In genomic region chr14:56117765-56118610, GRCh38 we compare ENCODE assay signal across 8 cellular contexts. TPM values are rescaled to one million over a fixed set of nuclear protein-coding genes. Genes with fewer than 3 reads are reported as not detected.
DNase-seq lines count a peak whose midpoint lies in the region; ATAC-seq and TF ChIP-seq lines count a peak whose summit lies in the region.

A gene with protein sequence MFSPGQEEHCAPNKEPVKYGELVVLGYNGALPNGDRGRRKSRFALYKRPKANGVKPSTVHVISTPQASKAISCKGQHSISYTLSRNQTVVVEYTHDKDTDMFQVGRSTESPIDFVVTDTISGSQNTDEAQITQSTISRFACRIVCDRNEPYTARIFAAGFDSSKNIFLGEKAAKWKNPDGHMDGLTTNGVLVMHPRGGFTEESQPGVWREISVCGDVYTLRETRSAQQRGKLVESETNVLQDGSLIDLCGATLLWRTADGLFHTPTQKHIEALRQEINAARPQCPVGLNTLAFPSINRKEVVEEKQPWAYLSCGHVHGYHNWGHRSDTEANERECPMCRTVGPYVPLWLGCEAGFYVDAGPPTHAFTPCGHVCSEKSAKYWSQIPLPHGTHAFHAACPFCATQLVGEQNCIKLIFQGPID (plus strand): TSS chr14:56118411. CDS start chr14:56118661, 250 bp downstream.

- CTCF ChIA-PET in HEK293T (lab: Yijun Ruan, JAX) = interaction anchor here (0.6 kb wide), 1 partner anchor 15 kb away, joined by 4 read pairs; no protein-coding TSS in a partner anchor
- CTCF ChIA-PET in T-cell (lab: Charles Lee) = interaction anchor here in 1 of 2 donors (0.6 to 1.0 kb wide), 6 partner anchors 11 to 801 kb away, joined by 3 to 7 read pairs (median 4); no protein-coding TSS in a partner anchor

- peak within 1 kb of the TSS; percentile 87 to 92 (median 89) for H3K4me3 Mint-ChIP-seq in T-cell

- DNase-seq in ELR (ENCODE audit: low read depth) (peak; percentile 56), HEK293T (ENCODE audit: extremely low spot score) (peak; percentile 72), NCI-H1092 (lab: John Stamatoyannopoulos, UW) (peak; percentile 81), T-cell (peak; percentile 59 to 91 (median 84)), heart right ventricle (peak; percentile 77 to 78), posterior cingulate gyrus (peak; percentile 59 to 97 (median 76)), tibial nerve (ENCODE audit: low spot score in 2 of 2) (peak; percentile 52 to 60)

- H3K36me3 ChIP-seq in heart right ventricle (no peaks in the 10 kb centered on the region), tibial nerve (no peaks in the 10 kb centered on the region)

- TF ChIP-seq EP300 in tibial nerve (IDR thresholded peaks at IDR 0.05) = peak in 1 of 2 donors; percentile 66

- peaks cover 54 to 62% (median 58%) of the 10 kb centered on the region in 3 donors for H3K4me1 Mint-ChIP-seq in T-cell

- H3K4me1 ChIP-seq in heart right ventricle (peaks cover 3 to 44% (median 18%) of the 10 kb centered on the region in 9 donors), tibial nerve (peaks cover 0 to 50% (median 20%) of the 10 kb centered on the region in 4 donors)

- TF ChIP-seq CTCF in heart right ventricle (IDR thresholded peaks at IDR 0.05) (peak in 4 of 9 donors; percentile 15 to 31 (median 22)), tibial nerve (IDR thresholded peaks at IDR 0.05) (peak in 3 of 5 experiments; percentile 30 to 65 (median 59))

- peaks cover 0 to 12% of the 10 kb centered on the region in 2 donors for H3K27me3 Mint-ChIP-seq in T-cell

- intact Hi-C loops in heart right ventricle (cut with DNase I) = loop anchor here in 4 of 10 donors (5.0 to 10.0 kb wide), 5 partner anchors 104 to 383 kb away; no protein-coding TSS in a partner anchor
- intact Hi-C loops in posterior cingulate gyrus (cut with DNase I) = loop anchor here (2.0 to 10.0 kb wide), 4 partner anchors 63 to 533 kb away; partner anchors contain the start of gene KTN1

- H3K4me3 ChIP-seq in heart right ventricle = peak within 1 kb of the TSS; percentile 43 to 88 (median 79)
- H3K4me3 ChIP-seq in tibial nerve = peak within 1 kb of the TSS; percentile 79 to 97 (median 87)

- H3K9me3 ChIP-seq in heart right ventricle (no peaks in the 10 kb centered on the region), tibial nerve (no peaks in the 10 kb centered on the region)

- no peaks in the 10 kb centered on the region for H3K36me3 Mint-ChIP-seq in T-cell

- POLR2A ChIA-PET in HEK293T (lab: Yijun Ruan, JAX) = interaction anchor here (0.6 to 1.4 kb wide), 4 partner anchors 14 to 306 kb away, joined by 3 to 4 read pairs (median 3); no protein-coding TSS in a partner anchor
- POLR2A ChIA-PET in T-cell (lab: Charles Lee) = interaction anchor here (0.6 to 0.9 kb wide), 5 partner anchors 9 to 1609 kb away, joined by 5 to 6 read pairs (median 5); no protein-coding TSS in a partner anchor

- TF ChIP-seq POLR2A in tibial nerve (IDR thresholded peaks at IDR 0.05) = peak; percentile 38 to 78

- H3K9me3 Mint-ChIP-seq in T-cell = no peaks in the 10 kb centered on the region

- H3K27me3 ChIP-seq in heart right ventricle (no peaks in the 10 kb centered on the region), tibial nerve (no peaks in the 10 kb centered on the region)

- ATAC-seq in T-cell (replicated peaks in 1 of 4) (peak; percentile 79 to 88 (median 82)), heart right ventricle (peak; percentile 77 to 88 (median 83))

- H3K27ac Mint-ChIP-seq in T-cell = peak within 1 kb of the TSS; percentile 99

- H3K27ac ChIP-seq in adipose tissue (ENCODE audit: low read depth, low read length) (peak within 1 kb of the TSS; percentile 57), heart right ventricle (peak within 1 kb of the TSS; percentile 83 to 94 (median 88)), tibial nerve (peak within 1 kb of the TSS; percentile 91 to 99 (median 94))

- 0 to 1% (median 1%) methylated on average over 62 to 94 of the region's 96 CpGs for WGBS in adipose tissue, 3 donors
- WGBS in heart right ventricle, 2 donors = 0 to 1% methylated on average over 82 to 95 of the region's 96 CpGs
- 1% methylated on average over 39 to 75 of the region's 96 CpGs for WGBS in tibial nerve, 2 donors

TF ChIP-seq in HEK293T, 16 proteins besides CTCF, POLR2A, EP300 and RAD21:
- TF ChIP-seq SP1 (IDR thresholded peaks at IDR 0.05) (no peak), L3MBTL2 (conservative IDR thresholded peaks at IDR 0.05) (peak; percentile 88)

RNA-seq across cellular contexts. Expression of the gene that starts here (rescaled TPM):
- 10 to 100 TPM in 3 of 5 donors, 1 to 10 TPM in 2; 9.0 to 12.7 (median 10.5) TPM for total RNA-seq in T-cell
- 10 to 100 TPM in 1 of 3 donors, 1 to 10 TPM in 2; 3.3 to 10.0 (median 4.9) TPM for polyA plus RNA-seq in adipose tissue
- total RNA-seq in heart right ventricle = 1 to 10 TPM; 1.2 to 4.9 (median 2.3) TPM
- 1 to 10 TPM in 1 of 2 donors, under 1 TPM in 1; 0.87 to 1.6 TPM for polyA plus RNA-seq in heart right ventricle
- total RNA-seq in tibial nerve = 10 to 100 TPM; 20.1 to 42.3 (median 35.1) TPM

Comparison
In these comparisons a context has a peak if more than half of its experiments do, and no peak if none do; other contexts are left out.
1. Peak in every context shown above with its lines: DNase-seq, ATAC-seq, H3K4me3 ChIP-seq and H3K27ac ChIP-seq.